In the genomic region with DNA sequence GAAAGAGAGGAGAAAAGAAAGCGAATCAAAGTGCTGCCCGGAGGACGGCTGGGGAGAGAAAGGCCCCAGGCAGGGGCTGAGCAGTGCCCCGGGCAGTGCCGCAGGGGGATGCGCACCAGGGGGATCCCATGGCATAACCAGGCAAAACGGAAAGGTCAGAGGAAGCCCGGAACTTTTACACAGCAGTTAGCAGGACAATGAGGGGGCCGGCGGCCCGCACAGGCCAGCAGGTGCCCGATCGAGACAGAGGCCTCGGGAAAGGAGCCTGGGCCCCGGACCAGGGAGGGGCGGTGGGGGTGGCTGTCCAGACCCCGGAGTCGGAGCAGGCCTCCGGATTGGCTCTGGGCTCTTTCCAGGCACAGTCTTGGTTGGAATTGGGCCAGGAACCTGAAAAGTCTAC, we compare ENCODE assay signal across 21 cellular contexts.
"Had no signal": no experiment of that assay in that cellular context is flagged by ENCODE, and none has a peak within 500 bp of the region (broad histone marks: within the 10 kb centered on the region; RNA-seq: fewer than 3 reads in every experiment).

No MANE protein-coding gene starts in this region.

- H2AFZ ChIP-seq: hepatocyte had no signal

- H3K27ac ChIP-seq: ascending aorta, breast epithelium, esophagus squamous epithelium, hepatocyte, right lobe of liver, thoracic aorta had no signal

- H3K4me1 Mint-ChIP-seq: stimulated activated effector memory CD8-positive, alpha-beta T cell treated with anti-CD3 and anti-CD28 coated beads, Interleukin-12 subunit alpha, Interleukin-12 subunit beta, amount 100 ng/mL, for 72 hours had no signal

- H3K4me1 ChIP-seq: breast epithelium had no signal

- H3K9me3 Mint-ChIP-seq: activated T-cell treated with anti-CD3 and anti-CD28 coated beads, Interleukin-2, amount 50 U/mL, for 72 hours; nephron; stimulated activated effector memory CD8-positive, alpha-beta T cell treated with anti-CD3 and anti-CD28 coated beads, Interleukin-12 subunit alpha, Interleukin-12 subunit beta, amount 100 ng/mL, for 72 hours had no signal

- DNase-seq: activated CD4-positive, alpha-beta T cell treated with anti-CD3 and anti-CD28 coated beads, Interleukin-2, amount 50 U/mL, for 4 hours; activated CD4-positive, CD25-positive, alpha-beta regulatory T cell treated with anti-CD3 and anti-CD28 coated beads, Interleukin-2, amount 50 U/mL, for 72 hours; activated effector memory CD4-positive, alpha-beta T cell treated with anti-CD3 and anti-CD28 coated beads, Interleukin-2, amount 50 U/mL, for 16 hours; activated naive CD4-positive, alpha-beta T cell treated with anti-CD3 and anti-CD28 coated beads, Interleukin-2, amount 50 U/mL, for 16 hours; activated T-cell treated with anti-CD3 and anti-CD28 coated beads, Interleukin-2, amount 50 U/mL, for 72 hours; effector memory CD4-positive, alpha-beta T cell; esophagus squamous epithelium; kidney; right lobe of liver; stimulated activated CD4-positive, alpha-beta T cell treated with anti-CD3 and anti-CD28 coated beads, Interleukin-4, amount 100 ng/mL, for 24 hours; T1000 had no signal

- H3K4me3 ChIP-seq: ascending aorta, breast epithelium, esophagus squamous epithelium, hepatocyte, lung, prostate gland, right lobe of liver, smooth muscle cell, thoracic aorta had no signal

- H3K36me3 ChIP-seq: ascending aorta, breast epithelium, prostate gland, right lobe of liver, thoracic aorta had no signal

- H3K4me3 Mint-ChIP-seq: activated T-cell treated with anti-CD3 and anti-CD28 coated beads, Interleukin-2, amount 50 U/mL, for 72 hours; stimulated activated effector memory CD8-positive, alpha-beta T cell treated with anti-CD3 and anti-CD28 coated beads, Interleukin-12 subunit alpha, Interleukin-12 subunit beta, amount 100 ng/mL, for 72 hours had no signal

- H3K27me3 ChIP-seq: ascending aorta, right lobe of liver had no signal

- H3K36me3 Mint-ChIP-seq: stimulated activated effector memory CD8-positive, alpha-beta T cell treated with anti-CD3 and anti-CD28 coated beads, Interleukin-12 subunit alpha, Interleukin-12 subunit beta, amount 100 ng/mL, for 72 hours had no signal

- ATAC-seq: activated T-cell treated with anti-CD3 and anti-CD28 coated beads, Interleukin-2, amount 50 U/mL, for 72 hours; left lobe of liver; right lobe of liver; stimulated activated effector memory CD8-positive, alpha-beta T cell treated with anti-CD3 and anti-CD28 coated beads, Interleukin-12 subunit alpha, Interleukin-12 subunit beta, amount 100 ng/mL, for 72 hours had no signal

- H3K27ac Mint-ChIP-seq: activated T-cell treated with anti-CD3 and anti-CD28 coated beads, Interleukin-2, amount 50 U/mL, for 72 hours; nephron; stimulated activated effector memory CD8-positive, alpha-beta T cell treated with anti-CD3 and anti-CD28 coated beads, Interleukin-12 subunit alpha, Interleukin-12 subunit beta, amount 100 ng/mL, for 72 hours had no signal

- H3K9me3 ChIP-seq: ascending aorta, breast epithelium, esophagus squamous epithelium, prostate gland, right lobe of liver, thoracic aorta had no signal
